21 cellular contexts compared by ENCODE assay signal in the genomic region with DNA sequence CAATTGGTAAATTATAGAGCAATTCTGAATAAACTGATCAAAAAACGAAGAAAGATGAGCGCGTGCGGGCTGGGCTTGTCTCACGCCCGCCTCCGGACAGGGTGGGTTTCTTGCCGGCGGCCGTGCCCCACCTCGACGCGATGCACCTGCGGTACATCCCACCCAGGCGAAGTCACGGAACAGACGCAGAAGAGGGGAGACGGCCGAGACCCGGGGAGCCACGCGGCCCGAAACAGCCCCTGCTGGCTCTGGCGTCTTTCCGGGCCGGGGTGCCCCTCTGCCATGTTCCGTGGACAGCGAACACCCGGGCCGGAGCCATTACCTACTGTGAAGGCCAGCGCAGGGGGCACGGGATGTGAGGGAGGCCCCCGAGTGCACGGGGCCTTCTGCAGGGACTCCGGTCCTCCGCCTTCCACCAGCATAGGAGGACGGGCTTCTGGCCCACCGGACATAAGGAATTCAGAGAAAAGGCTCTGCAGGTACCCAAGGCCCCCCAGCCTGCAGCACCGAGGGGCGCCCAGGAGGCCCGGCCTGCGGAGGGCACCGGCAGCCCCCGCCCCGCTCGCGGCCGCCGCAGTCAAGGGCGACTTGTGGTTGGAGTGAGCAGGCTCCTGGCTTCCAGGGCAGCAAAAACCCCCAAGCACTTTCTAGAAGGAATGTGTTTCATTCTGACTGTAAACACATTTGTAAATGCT. TPM values are rescaled to one million over a fixed set of nuclear protein-coding genes. Genes with fewer than 3 reads are reported as not detected.
DNase-seq lines count a peak whose midpoint lies in the region; ATAC-seq and TF ChIP-seq lines count a peak whose summit lies in the region.
"Had no signal": no experiment of that assay in that cellular context is flagged by ENCODE, and none has a peak within 500 bp of the region (broad histone marks: within the 10 kb centered on the region; RNA-seq: fewer than 3 reads in every experiment).

No MANE protein-coding gene starts in this region.

- no peak overlapping the region for H3K4me3 Mint-ChIP-seq in central memory CD8-positive, alpha-beta T cell
- H3K4me3 Mint-ChIP-seq in CD14-positive monocyte, result no peak overlapping the region

- H4K8ac ChIP-seq in IMR-90 (ENCODE audit: low read depth in 2 of 2, low read length in 2 of 2), result no peak overlapping the region

- no peak for TF ChIP-seq RAD21 in IMR-90 (IDR thresholded peaks at IDR 0.05; ENCODE audit: low read length)

- no peak overlapping the region for H4K91ac ChIP-seq in IMR-90 (ENCODE audit: insufficient read depth, low read depth, low read length)

- no peaks in the 10 kb centered on the region for H3K27me3 Mint-ChIP-seq in central memory CD8-positive, alpha-beta T cell
- no peaks in the 10 kb centered on the region for H3K27me3 Mint-ChIP-seq in CD14-positive monocyte (ENCODE audit: low read depth in 3 of 3)

- DNase-seq in IMR-90 (no peak), AG20443 (ENCODE audit: low spot score) (no peak), CD14-positive monocyte (ENCODE audit: low spot score) (no peak)
- no peak for DNase-seq in central memory CD8-positive, alpha-beta T cell (ENCODE audit: low spot score in 2 of 2)
- no peak for DNase-seq in stimulated activated CD4-positive, alpha-beta T cell treated with anti-CD3 and anti-CD28 coated beads, Interleukin-4, amount 100 ng/mL, for 24 hours
- DNase-seq: Calu3; DMS79 treated with DMSO at 0.1 percent for 48 hours; GF-D8; KG1; MG63; NCI-H1105 treated with DMSO at 0.1 percent for 48 hours; NCI-H146; NCI-H1930; NCI-H446; NCI-H524 treated with DMSO at 0.1 percent for 48 hours; NCI-H774; NK-92 treated with Interleukin-12 subunit alpha and Interleukin-12 subunit beta, amount 100 ng/mL, for 24 hours; SJCRH30 had no signal

- no peak for ATAC-seq in IMR-90 (ENCODE audit: low read depth)
- ATAC-seq in central memory CD8-positive, alpha-beta T cell (replicated peaks; ENCODE audit: extremely low read depth, poor library complexity, severe bottlenecking), result no peak
- ATAC-seq: A549 had no signal

- H3K56ac ChIP-seq in IMR-90 (ENCODE audit: extremely low read depth, insufficient read depth, low read length), result no peak overlapping the region

- H2AK9ac ChIP-seq in IMR-90 (replicated peaks; ENCODE audit: low read depth, low read length, poor library complexity), result peak overlapping the region; percentile 42

- no peak overlapping the region for H4K5ac ChIP-seq in IMR-90 (ENCODE audit: low read depth, low read length)

- H3K23ac ChIP-seq in IMR-90 (ENCODE audit: low read depth, low read length), result no peak overlapping the region

- H3K4ac ChIP-seq in IMR-90 (ENCODE audit: low read depth, low read length), result no peak overlapping the region

- dilution Hi-C loops in IMR-90 (cut with HindIII; ENCODE audit: low sequenced_read_pairs, unreplicated experiment), result no loop called here

- intact Hi-C loops in IMR-90 (cut with micrococcal nuclease) (no loop called here), CD14-positive monocyte (cut with micrococcal nuclease) (no loop called here)

- in situ Hi-C loops in IMR-90 (cut with MboI; ENCODE audit: low sequenced_read_pairs), result no loop called here

- H2BK5ac ChIP-seq in IMR-90 (ENCODE audit: low read depth, low read length, poor library complexity, severe bottlenecking), result no peak overlapping the region

- peaks cover 4% of the 10 kb centered on the region for H3K9me1 ChIP-seq in IMR-90 (ENCODE audit: insufficient read depth, low read length)

- no peaks in the 10 kb centered on the region for H3K9me3 Mint-ChIP-seq in central memory CD8-positive, alpha-beta T cell
- no peaks in the 10 kb centered on the region for H3K9me3 Mint-ChIP-seq in CD14-positive monocyte

- TF ChIP-seq CTCF in IMR-90 (conservative IDR thresholded peaks at IDR 0.05; ENCODE audit: low read depth, low read length), result no peak
- no peak for TF ChIP-seq CTCF in CD14-positive monocyte (IDR thresholded peaks at IDR 0.05)

- H3K27ac ChIP-seq in BLaER1 treated with 17β-estradiol and CSF1 and Interleukin-3, amounts not matched to agents 10 nM and 100 nM, result peak overlapping the region in 5 of 11 experiments; percentile 4 to 76 (median 72); a peak in 4 of 22 replicates
- H3K27ac ChIP-seq in IMR-90 (ENCODE audit: insufficient read depth, low read length), result no peak overlapping the region
- H3K27ac ChIP-seq: A549, SJCRH30 had no signal

- peaks cover 11 to 40% of the 10 kb centered on the region in 2 experiments for H3K79me1 ChIP-seq in IMR-90 (ENCODE audit: low read depth in 1 of 2, low read length in 2 of 2)

- BruUV-seq in IMR-90 (replicated peaks; lab: Mats Ljungman, UMichigan), result no TSS peak

- peaks cover 18% of the 10 kb centered on the region for H3K4me1 Mint-ChIP-seq in central memory CD8-positive, alpha-beta T cell
- no peaks in the 10 kb centered on the region for H3K4me1 Mint-ChIP-seq in CD14-positive monocyte

- H3K4me2 ChIP-seq in BLaER1 treated with 17β-estradiol and CSF1 and Interleukin-3, amounts not matched to agents 10 nM and 100 nM, result peak overlapping the region in 10 of 11 experiments; percentile 56 to 98 (median 85); a peak in 16 of 22 replicates
- H3K4me2 ChIP-seq in IMR-90 (ENCODE audit: low read depth, low read length), result no peak overlapping the region
- H3K4me2 ChIP-seq: A549 had no signal

- CTCF ChIA-PET in IMR-90 (lab: Yijun Ruan, JAX), result no interaction called here

- peaks cover 38 to 65% (median 59%) of the 10 kb centered on the region in 11 experiments for H3K36me3 ChIP-seq in BLaER1 treated with 17β-estradiol and CSF1 and Interleukin-3, amounts not matched to agents 10 nM and 100 nM
- peaks cover 61% of the 10 kb centered on the region for H3K36me3 ChIP-seq in IMR-90 (ENCODE audit: control insufficient read depth, insufficient read depth, low read length)

- POLR2A ChIA-PET in IMR-90 (lab: Charles Lee; ENCODE audit: unreplicated experiment), result no interaction called here

- no peak overlapping the region for H2BK15ac ChIP-seq in IMR-90 (ENCODE audit: low read depth, low read length)

- H2AK5ac ChIP-seq in IMR-90 (ENCODE audit: low read depth, low read length), result no peak overlapping the region

- H3K18ac ChIP-seq in IMR-90 (ENCODE audit: low read depth, low read length), result no peak overlapping the region

- no peak overlapping the region for H3K14ac ChIP-seq in IMR-90 (replicated peaks; ENCODE audit: low read depth, low read length)

- peaks cover 26% of the 10 kb centered on the region for H3K36me3 Mint-ChIP-seq in central memory CD8-positive, alpha-beta T cell (ENCODE audit: insufficient read depth)
- peaks cover 46 to 66% of the 10 kb centered on the region in 2 donors for H3K36me3 Mint-ChIP-seq in CD14-positive monocyte

- no peak for TF ChIP-seq POLR2A in IMR-90 (IDR thresholded peaks at IDR 0.05; ENCODE audit: low read depth, low read length)

- H3K4me3 ChIP-seq in BLaER1 treated with 17β-estradiol and CSF1 and Interleukin-3, amounts not matched to agents 10 nM and 100 nM, result no peak overlapping the region
- no peak overlapping the region for H3K4me3 ChIP-seq in IMR-90 (ENCODE audit: insufficient read depth, low read depth, low read length)
- H3K4me3 ChIP-seq: A549, MG63, SJCRH30 had no signal

- peaks cover 61 to 97% (median 93%) of the 10 kb centered on the region in 10 experiments for H3K4me1 ChIP-seq in BLaER1 treated with 17β-estradiol and CSF1 and Interleukin-3, amounts not matched to agents 10 nM and 100 nM
- H3K4me1 ChIP-seq in IMR-90 (ENCODE audit: control insufficient read depth, insufficient read depth, low read length), result peaks cover 15% of the 10 kb centered on the region
- H3K4me1 ChIP-seq: A549 had no signal

- 97% methylated on average over 34 of the region's 50 CpGs; no CpG with 5 or more reads in 1 of the 2 experiments for WGBS in IMR-90 (ENCODE audit: extremely low coverage in 2 of 2, insufficient read length in 1 of 2), 2 experiments

- peak overlapping the region; percentile 25 for H3K27ac Mint-ChIP-seq in central memory CD8-positive, alpha-beta T cell (ENCODE audit: low read depth)
- H3K27ac Mint-ChIP-seq in CD14-positive monocyte, result no peak overlapping the region

- H4K20me1 ChIP-seq in BLaER1 treated with 17β-estradiol and CSF1 and Interleukin-3, amounts not matched to agents 10 nM and 100 nM, result peaks cover 63 to 95% (median 79%) of the 10 kb centered on the region in 11 experiments
- H4K20me1 ChIP-seq in IMR-90 (ENCODE audit: insufficient read depth, low read length), result peaks cover 8% of the 10 kb centered on the region

- H3K9me3 ChIP-seq in BLaER1 treated with 17β-estradiol and CSF1 and Interleukin-3, amounts not matched to agents 10 nM and 100 nM (replicated peaks in 1 of 11), result peaks cover 0 to 4% (median 0%) of the 10 kb centered on the region in 11 experiments; a peak in 2 of 22 replicates
- H3K9me3 ChIP-seq in IMR-90 (ENCODE audit: control insufficient read depth, insufficient read depth, low read length), result no peaks in the 10 kb centered on the region
- H3K9me3 ChIP-seq: A549, MG63, SJCRH30 had no signal

- H2AFZ ChIP-seq in IMR-90 (replicated peaks; ENCODE audit: low read length, poor library complexity), result no peak overlapping the region

- H3K9ac ChIP-seq in BLaER1 treated with 17β-estradiol and CSF1 and Interleukin-3, amounts not matched to agents 10 nM and 100 nM, result peak overlapping the region in 5 of 11 experiments; percentile 6 to 75 (median 69); a peak in 7 of 22 replicates
- no peak overlapping the region for H3K9ac ChIP-seq in IMR-90 (ENCODE audit: low read depth, low read length)

- no peak overlapping the region for H2BK120ac ChIP-seq in IMR-90 (ENCODE audit: low read depth, low read length)

- no peak overlapping the region for H2BK20ac ChIP-seq in IMR-90 (ENCODE audit: low read depth, low read length)

- H3K27me3 ChIP-seq in BLaER1 treated with 17β-estradiol and CSF1 and Interleukin-3, amounts not matched to agents 10 nM and 100 nM, result no peaks in the 10 kb centered on the region
- H3K27me3 ChIP-seq in IMR-90 (ENCODE audit: control insufficient read depth, insufficient read depth, low read length), result no peaks in the 10 kb centered on the region
- H3K27me3 ChIP-seq: MG63, SJCRH30 had no signal

RNA-seq across cellular contexts. Expression of a gene that starts 7.6 kb away (rescaled TPM):
- 0.36 TPM in 1 of 2 replicates, not detected in the other for total RNA-seq in IMR-90 (2012; rRNA removed)
- polyA plus RNA-seq in IMR-90 (2012; rRNA removed), result 1.1 and 2.6 TPM in 2 replicates
- polyA plus RNA-seq in IMR-90 (2012; cell fraction: cytosol; rRNA removed), result 0.65 and 0.84 TPM in 2 replicates
- 8.4 and 27.4 TPM in 2 replicates for polyA plus RNA-seq in IMR-90 (2012; cell fraction: nucleus; rRNA removed; ENCODE audit: low replicate concordance)
- polyA plus RNA-seq in CD14-positive monocyte, result not detected
- total RNA-seq: H4, SJCRH30 had no signal

RNA-seq across cellular contexts. Expression of a gene that starts 19.5 kb away (rescaled TPM):
- 20.3 and 20.6 TPM in 2 replicates for total RNA-seq in IMR-90 (2012; rRNA removed)
- polyA plus RNA-seq in IMR-90 (2012; rRNA removed) (62.3 and 67.5 TPM in 2 replicates), CD14-positive monocyte (10 to 100 TPM; 72.1 to 83.2 TPM)
- 55.5 and 69.4 TPM in 2 replicates for polyA plus RNA-seq in IMR-90 (2012; cell fraction: cytosol; rRNA removed)
- polyA plus RNA-seq in IMR-90 (2012; cell fraction: nucleus; rRNA removed; ENCODE audit: low replicate concordance), result 93.5 and 102 TPM in 2 replicates

RNA-seq across cellular contexts. Expression of a gene that starts 22.1 kb away (rescaled TPM):
- 12.2 and 18.3 TPM in 2 replicates for total RNA-seq in IMR-90 (2012; rRNA removed)
- polyA plus RNA-seq in IMR-90 (2012; rRNA removed) (23.0 and 29.2 TPM in 2 replicates), CD14-positive monocyte (1 to 10 TPM; 1.9 to 8.8 TPM)
- 24.3 and 37.0 TPM in 2 replicates for polyA plus RNA-seq in IMR-90 (2012; cell fraction: cytosol; rRNA removed)
- polyA plus RNA-seq in IMR-90 (2012; cell fraction: nucleus; rRNA removed; ENCODE audit: low replicate concordance), result 10.2 and 16.5 TPM in 2 replicates

RNA-seq across cellular contexts. Expression of a gene that starts 22.3 kb away (rescaled TPM):
- total RNA-seq in IMR-90 (2012; rRNA removed), result 57.0 and 69.4 TPM in 2 replicates
- polyA plus RNA-seq in IMR-90 (2012; rRNA removed) (250 and 252 TPM in 2 replicates), CD14-positive monocyte (10 to 100 TPM; 81.7 to 89.0 TPM)
- 292 and 384 TPM in 2 replicates for polyA plus RNA-seq in IMR-90 (2012; cell fraction: cytosol; rRNA removed)
- 224 and 287 TPM in 2 replicates for polyA plus RNA-seq in IMR-90 (2012; cell fraction: nucleus; rRNA removed; ENCODE audit: low replicate concordance)

RNA-seq across cellular contexts. Expression of a gene that starts 26.1 kb away (rescaled TPM):
- total RNA-seq in IMR-90 (2012; rRNA removed), result 0.18 and 0.28 TPM in 2 replicates
- polyA plus RNA-seq in IMR-90 (2012; rRNA removed) (3.7 and 4.4 TPM in 2 replicates), CD14-positive monocyte (not detected)
- polyA plus RNA-seq in IMR-90 (2012; cell fraction: cytosol; rRNA removed), result 1.7 and 3.1 TPM in 2 replicates
- polyA plus RNA-seq in IMR-90 (2012; cell fraction: nucleus; rRNA removed; ENCODE audit: low replicate concordance), result 45.3 and 115 TPM in 2 replicates
